ENCODE assay signal across 22 cellular contexts in the genomic region with DNA sequence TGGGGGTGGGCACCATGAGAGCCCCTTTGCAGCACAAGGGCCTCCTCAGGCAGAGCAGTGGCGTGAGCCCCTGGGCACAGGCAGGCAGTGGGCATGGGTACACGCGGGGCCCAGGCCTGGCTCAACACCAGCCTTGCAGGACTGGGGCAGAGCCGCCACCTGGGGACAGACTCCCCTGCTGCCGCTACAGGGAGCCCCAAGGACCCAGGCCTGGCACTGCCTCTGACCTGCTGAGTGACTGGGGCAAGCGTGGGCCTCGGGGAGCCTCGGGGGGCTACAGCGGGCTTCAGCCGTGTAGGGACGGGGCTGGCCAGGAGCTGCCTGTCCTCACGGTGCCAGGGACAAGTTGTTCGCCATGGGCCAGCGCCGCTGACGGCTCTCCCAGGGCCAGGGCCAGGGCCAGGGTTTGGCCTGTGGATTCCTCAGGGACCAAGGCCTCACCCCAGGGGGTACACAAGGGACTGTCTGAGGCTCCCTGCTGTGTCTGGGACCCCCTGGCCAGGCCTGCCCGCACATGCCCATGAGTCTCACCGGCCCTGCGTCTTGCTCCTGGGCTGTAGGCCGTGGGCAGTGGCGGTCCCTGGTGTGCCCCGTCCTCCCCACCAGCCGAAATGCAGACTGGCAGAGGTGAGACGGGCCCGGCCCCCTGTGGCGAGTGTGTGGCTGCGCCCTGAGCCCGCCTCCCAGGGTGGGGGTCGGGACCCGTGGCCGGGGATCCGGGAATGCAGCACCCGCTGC. TPM values are rescaled to one million over a fixed set of nuclear protein-coding genes. Genes with fewer than 3 reads are reported as not detected.
A peak's percentile ranks its signal among the peaks of the same experiment; 100 is the strongest.
DNase-seq lines count a peak whose midpoint lies in the region; ATAC-seq and TF ChIP-seq lines count a peak whose summit lies in the region.
"Had no signal": no experiment of that assay in that cellular context is flagged by ENCODE, and none has a peak within 500 bp of the region (broad histone marks: within the 10 kb centered on the region; RNA-seq: fewer than 3 reads in every experiment).

No MANE protein-coding gene starts in this region.

- H3K4me1 Mint-ChIP-seq in activated naive CD8-positive, alpha-beta T cell treated with anti-CD3 and anti-CD28 coated beads, Interleukin-2, amount 50 U/mL, for 24 hours: no peaks in the 10 kb centered on the region
- H3K4me1 Mint-ChIP-seq: CD4-positive, CD25-positive, alpha-beta regulatory T cell; CD8-positive, alpha-beta memory T cell had no signal

- H3K4me3 ChIP-seq in heart right ventricle (peak overlapping the region in 1 of 10 donors; percentile 1), left ventricle myocardium inferior (peak overlapping the region; percentile 21), gastrocnemius medialis (peak overlapping the region; percentile 32 to 41 (median 36))
- H3K4me3 ChIP-seq: GM12878, GM23248 had no signal

- H3K9me3 Mint-ChIP-seq in activated naive CD8-positive, alpha-beta T cell treated with anti-CD3 and anti-CD28 coated beads, Interleukin-2, amount 50 U/mL, for 24 hours: no peaks in the 10 kb centered on the region
- H3K9me3 Mint-ChIP-seq: CD8-positive, alpha-beta memory T cell; HFFc6 had no signal

- ATAC-seq in heart right ventricle: peak in 6 of 8 donors; percentile 14 to 53 (median 31)
- ATAC-seq in gastrocnemius medialis: peak; percentile 33 to 50
- ATAC-seq in activated naive CD8-positive, alpha-beta T cell treated with anti-CD3 and anti-CD28 coated beads, Interleukin-2, amount 50 U/mL, for 24 hours: no peak
- ATAC-seq in GM21367 (IDR thresholded peaks at IDR 0.05; ENCODE audit: unreplicated experiment): no peak
- ATAC-seq: GM12878, HCT116 had no signal

- in situ Hi-C loops in gastrocnemius medialis (cut with MboI; ENCODE audit: low sequenced_read_pairs in 4 of 4): no loop called here

- H3K36me3 Mint-ChIP-seq in activated naive CD8-positive, alpha-beta T cell treated with anti-CD3 and anti-CD28 coated beads, Interleukin-2, amount 50 U/mL, for 24 hours (ENCODE audit: low read depth): no peaks in the 10 kb centered on the region
- H3K36me3 Mint-ChIP-seq: CD4-positive, CD25-positive, alpha-beta regulatory T cell; CD8-positive, alpha-beta memory T cell had no signal

- H3K27me3 Mint-ChIP-seq in activated naive CD8-positive, alpha-beta T cell treated with anti-CD3 and anti-CD28 coated beads, Interleukin-2, amount 50 U/mL, for 24 hours: no peaks in the 10 kb centered on the region

- intact Hi-C loops in heart right ventricle (cut with DNase I) (no loop called here), cardiac septum (cut with DNase I) (no loop called here), left ventricle myocardium inferior (cut with micrococcal nuclease) (no loop called here), gastrocnemius medialis (cut with DNase I; ENCODE audit: low total_unique reads) (no loop called here)

- H3K9me3 ChIP-seq in heart right ventricle: no peaks in the 10 kb centered on the region
- no peaks in the 10 kb centered on the region for H3K9me3 ChIP-seq in left ventricle myocardium inferior (replicated peaks)
- H3K9me3 ChIP-seq in gastrocnemius medialis: no peaks in the 10 kb centered on the region
- H3K9me3 ChIP-seq: BE2C had no signal

- H3K27ac ChIP-seq in heart right ventricle (peak overlapping the region in 8 of 10 donors; percentile 16 to 69 (median 44)), left ventricle myocardium inferior (replicated peaks) (peak overlapping the region; percentile 70), gastrocnemius medialis (peak overlapping the region; percentile 74 to 92 (median 86))
- H3K27ac ChIP-seq: GM23248, HL-60 had no signal

- TF ChIP-seq CTCF in heart right ventricle (IDR thresholded peaks at IDR 0.05): no peak
- TF ChIP-seq CTCF in left ventricle myocardium inferior (IDR thresholded peaks at IDR 0.05; ENCODE audit: borderline replicate concordance): no peak
- no peak for TF ChIP-seq CTCF in gastrocnemius medialis (IDR thresholded peaks at IDR 0.05 in 4 of 5, conservative IDR thresholded peaks at IDR 0.05 in 1 of 5)

- TF ChIP-seq POLR2A in gastrocnemius medialis (IDR thresholded peaks at IDR 0.05): no peak

- H3K4me1 ChIP-seq in heart right ventricle (peaks cover 0 to 16% (median 6%) of the 10 kb centered on the region in 9 donors), left ventricle myocardium inferior (peaks cover 16% of the 10 kb centered on the region), gastrocnemius medialis (peaks cover 30 to 42% of the 10 kb centered on the region in 2 donors)

- WGBS in heart right ventricle, 2 donors: 82 to 88% methylated on average over 33 of the region's 33 CpGs

- DNase-seq in heart right ventricle (no peak), cardiac septum (ENCODE audit: low spot score) (no peak), left ventricle myocardium inferior (no peak), gastrocnemius medialis (peak in 1 of 2 donors; percentile 37)
- no peak for DNase-seq in activated naive CD8-positive, alpha-beta T cell treated with anti-CD3 and anti-CD28 coated beads, Interleukin-2, amount 50 U/mL, for 24 hours
- DNase-seq: ACHN; BE2C; CD4-positive, CD25-positive, alpha-beta regulatory T cell; CD8-positive, alpha-beta memory T cell; COR-L47; DMS 273 treated with DMSO at 0.1 percent for 48 hours; DND-41; EL; GM23248; HFFc6; IMR-90 had no signal

- no peak overlapping the region for H3K27ac Mint-ChIP-seq in activated naive CD8-positive, alpha-beta T cell treated with anti-CD3 and anti-CD28 coated beads, Interleukin-2, amount 50 U/mL, for 24 hours
- H3K27ac Mint-ChIP-seq: CD4-positive, CD25-positive, alpha-beta regulatory T cell; CD8-positive, alpha-beta memory T cell; HFFc6 had no signal

- H3K4me3 Mint-ChIP-seq in activated naive CD8-positive, alpha-beta T cell treated with anti-CD3 and anti-CD28 coated beads, Interleukin-2, amount 50 U/mL, for 24 hours: no peak overlapping the region
- H3K4me3 Mint-ChIP-seq: CD4-positive, CD25-positive, alpha-beta regulatory T cell; CD8-positive, alpha-beta memory T cell; HFFc6 had no signal

- H3K36me3 ChIP-seq in heart right ventricle (no peaks in the 10 kb centered on the region), left ventricle myocardium inferior (no peaks in the 10 kb centered on the region), gastrocnemius medialis (no peaks in the 10 kb centered on the region)

- peaks cover 0 to 26% (median 15%) of the 10 kb centered on the region in 7 donors for H3K27me3 ChIP-seq in heart right ventricle
- peaks cover 45% of the 10 kb centered on the region for H3K27me3 ChIP-seq in left ventricle myocardium inferior (ENCODE audit: low read depth)
- no peaks in the 10 kb centered on the region for H3K27me3 ChIP-seq in gastrocnemius medialis
- H3K27me3 ChIP-seq: BE2C had no signal

RNA-seq across cellular contexts. Expression of gene KCNT1, which starts 42.5 kb away (rescaled TPM):
- total RNA-seq in heart right ventricle: 10 to 100 TPM in 1 of 10 donors, 1 to 10 TPM in 9; 1.9 to 14.1 (median 4.8) TPM
- polyA plus RNA-seq in heart right ventricle: 1 to 10 TPM in 1 of 2 donors, under 1 TPM in 1; 0.14 to 3.1 TPM
- 1.2 TPM for total RNA-seq in cardiac septum
- total RNA-seq in left ventricle myocardium inferior: 3.3 TPM
- total RNA-seq in gastrocnemius medialis: 1 to 10 TPM; 2.3 to 8.7 (median 5.3) TPM
- total RNA-seq: CD4-positive, CD25-positive, alpha-beta regulatory T cell; CD8-positive, alpha-beta memory T cell; G401; GM12878; GM23248; HFFc6; HT1080; IMR-90 had no signal
- polyA plus RNA-seq: CD4-positive, CD25-positive, alpha-beta regulatory T cell; GM12878; GM23248; IMR-90 had no signal

RNA-seq across cellular contexts. Expression of gene SOHLH1, which starts 45.2 kb away (rescaled TPM):
- total RNA-seq in heart right ventricle: not detected
- not detected for polyA plus RNA-seq in heart right ventricle
- total RNA-seq in cardiac septum: not detected
- total RNA-seq in left ventricle myocardium inferior: not detected
- not detected for total RNA-seq in gastrocnemius medialis
- total RNA-seq: CD4-positive, CD25-positive, alpha-beta regulatory T cell; CD8-positive, alpha-beta memory T cell; G401; GM12878; GM23248; HFFc6; HT1080; IMR-90 had no signal
- polyA plus RNA-seq: CD4-positive, CD25-positive, alpha-beta regulatory T cell; CD8-positive, alpha-beta memory T cell; GM12878; GM23248; IMR-90 had no signal

Comparison
In these comparisons a context has a peak if more than half of its experiments do, and no peak if none do; other contexts are left out.
1. ATAC-seq: peak in heart right ventricle (6 of 8) and gastrocnemius medialis (2 of 2); none in activated naive CD8-positive, alpha-beta T cell treated with anti-CD3 and anti-CD28 coated beads, Interleukin-2, amount 50 U/mL, for 24 hours (single experiment) and GM21367 (single experiment).
2. Peak in every context shown above with its lines, with median percentiles within 50 percentile points of each other: H3K27ac ChIP-seq.